Comparison of ENCODE assay signal across 8 cellular contexts in the genomic region with DNA sequence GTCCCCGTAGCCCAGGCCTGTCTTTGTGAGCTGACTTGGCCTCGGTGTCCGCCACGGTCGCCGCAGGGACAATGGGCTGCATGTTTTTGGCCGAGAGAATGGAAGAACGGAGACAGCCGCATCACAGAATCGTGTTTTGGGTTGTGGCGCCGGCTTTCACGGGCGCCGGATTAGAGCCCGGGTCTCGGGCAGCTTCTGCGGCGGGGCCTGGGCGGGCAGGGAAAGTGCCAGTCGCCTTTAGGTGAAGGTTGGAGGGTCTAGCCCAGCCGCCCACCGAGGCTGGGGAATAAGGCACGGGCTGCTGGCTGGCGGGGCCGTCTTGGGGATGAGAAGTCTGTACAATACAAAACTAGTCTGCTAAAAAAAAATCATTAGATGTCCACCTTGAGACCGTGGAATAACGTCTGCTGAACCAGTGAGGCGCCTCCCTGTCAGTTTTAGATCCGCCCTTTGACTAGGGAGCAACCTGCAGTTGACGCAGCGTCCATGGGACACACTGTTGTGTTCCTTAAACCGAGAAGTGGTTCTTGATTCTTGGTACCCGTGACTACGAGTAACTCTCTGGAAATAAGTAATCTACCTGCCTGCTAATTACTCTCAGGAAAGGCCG. TPM values are rescaled to one million over a fixed set of nuclear protein-coding genes. Genes with fewer than 3 reads are reported as not detected.
A peak's percentile ranks its signal among the peaks of the same experiment; 100 is the strongest.
DNase-seq lines count a peak whose midpoint lies in the region; ATAC-seq, FAIRE-seq and TF ChIP-seq lines count a peak whose summit lies in the region.

No MANE protein-coding gene starts in this region.

- peak overlapping the region; percentile 78 for H3K9ac ChIP-seq in mucosa of stomach (ENCODE audit: low read length)

- WGBS in A549 (ENCODE audit: missing lambda C conversion rate) = under 1% methylated on average over 30 of the region's 36 CpGs

- no peak for TF ChIP-seq CTCF in A549 (IDR thresholded peaks at IDR 0.05)

- no peak for TF ChIP-seq RAD21 in A549 (conservative IDR thresholded peaks at IDR 0.05 in 1 of 2, IDR thresholded peaks at IDR 0.05 in 1 of 2)

- DNase-seq in A549 (ENCODE audit: low read depth in 1 of 2, low spot score in 1 of 2) = peak; percentile 41 to 55
- peak; percentile 24 to 40 for DNase-seq in NCI-H524 (lab: John Stamatoyannopoulos, UW)
- DNase-seq in activated CD8-positive, alpha-beta memory T cell treated with anti-CD3 and anti-CD28 coated beads, Interleukin-2, amount 10 ng/mL, durations not matched to agents 7 days and 5 days = peak; percentile 69
- no peak for DNase-seq in epithelial cell of prostate (ENCODE audit: low read depth, low spot score)
- peak; percentile 46 for DNase-seq in stimulated activated naive B cell treated with anti-CD40 and anti-IgM and Interleukin-4, amounts not matched to agents 10 μg/mL and 1 μg/mL and 100 μg/mL, for 72 hours

- H3K4me1 ChIP-seq in A549 (peaks cover 29% of the 10 kb centered on the region; the same call in 2 of the 3 replicates), mucosa of stomach (ENCODE audit: control insufficient read depth, insufficient read depth, low read length) (peaks cover 7% of the 10 kb centered on the region)

- ATAC-seq in A549 (peak; percentile 61 to 64), GM18511 (IDR thresholded peaks at IDR 0.05; ENCODE audit: unreplicated experiment) (peak; percentile 31), HG03066 (IDR thresholded peaks at IDR 0.05; ENCODE audit: low read depth, unreplicated experiment) (peak; percentile 26)
- peak; percentile 8 for ATAC-seq in activated CD8-positive, alpha-beta memory T cell treated with anti-CD3 and anti-CD28 coated beads, Interleukin-2, amount 10 ng/mL, durations not matched to agents 7 days and 5 days
- ATAC-seq in stimulated activated naive B cell treated with anti-CD40 and anti-IgM and Interleukin-4, amounts not matched to agents 10 μg/mL and 1 μg/mL and 100 μg/mL, for 72 hours (replicated peaks) = peak; percentile 19 to 26

- peak overlapping the region; percentile 78 for H3K4me2 ChIP-seq in A549

- H3K4me3 Mint-ChIP-seq in activated CD8-positive, alpha-beta memory T cell treated with anti-CD3 and anti-CD28 coated beads, Interleukin-2, amount 10 ng/mL, durations not matched to agents 7 days and 5 days = peak overlapping the region; percentile 98
- peak overlapping the region; percentile 96 to 97 for H3K4me3 Mint-ChIP-seq in stimulated activated naive B cell treated with anti-CD40 and anti-IgM and Interleukin-4, amounts not matched to agents 10 μg/mL and 1 μg/mL and 100 μg/mL, for 72 hours

- H3K4me3 ChIP-seq in A549 = peak overlapping the region; percentile 70
- peak overlapping the region; percentile 57 for H3K4me3 ChIP-seq in mucosa of stomach (ENCODE audit: low read length)

- H3K9me3 Mint-ChIP-seq in activated CD8-positive, alpha-beta memory T cell treated with anti-CD3 and anti-CD28 coated beads, Interleukin-2, amount 10 ng/mL, durations not matched to agents 7 days and 5 days (ENCODE audit: low read depth) = no peaks in the 10 kb centered on the region
- no peaks in the 10 kb centered on the region for H3K9me3 Mint-ChIP-seq in stimulated activated naive B cell treated with anti-CD40 and anti-IgM and Interleukin-4, amounts not matched to agents 10 μg/mL and 1 μg/mL and 100 μg/mL, for 72 hours

- POLR2A ChIA-PET in A549 (lab: Yijun Ruan, JAX) = interaction anchor here (0.6 to 1.5 kb wide), 6 partner anchors 8 to 827 kb away, joined by 3 to 18 read pairs (median 4); a partner anchor contains a TSS

- no peaks in the 10 kb centered on the region for H3K36me3 ChIP-seq in mucosa of stomach (ENCODE audit: control insufficient read depth, insufficient read depth, low read length)

- H3K27ac Mint-ChIP-seq in activated CD8-positive, alpha-beta memory T cell treated with anti-CD3 and anti-CD28 coated beads, Interleukin-2, amount 10 ng/mL, durations not matched to agents 7 days and 5 days = peak overlapping the region; percentile 99
- H3K27ac Mint-ChIP-seq in stimulated activated naive B cell treated with anti-CD40 and anti-IgM and Interleukin-4, amounts not matched to agents 10 μg/mL and 1 μg/mL and 100 μg/mL, for 72 hours = peak overlapping the region; percentile 100

- no peaks in the 10 kb centered on the region for H3K27me3 Mint-ChIP-seq in activated CD8-positive, alpha-beta memory T cell treated with anti-CD3 and anti-CD28 coated beads, Interleukin-2, amount 10 ng/mL, durations not matched to agents 7 days and 5 days
- no peaks in the 10 kb centered on the region for H3K27me3 Mint-ChIP-seq in stimulated activated naive B cell treated with anti-CD40 and anti-IgM and Interleukin-4, amounts not matched to agents 10 μg/mL and 1 μg/mL and 100 μg/mL, for 72 hours

- H3K27me3 ChIP-seq in mucosa of stomach (ENCODE audit: control insufficient read depth, insufficient read depth, low read length) = no peaks in the 10 kb centered on the region

- H3K36me3 Mint-ChIP-seq in activated CD8-positive, alpha-beta memory T cell treated with anti-CD3 and anti-CD28 coated beads, Interleukin-2, amount 10 ng/mL, durations not matched to agents 7 days and 5 days = peaks cover 39% of the 10 kb centered on the region
- H3K36me3 Mint-ChIP-seq in stimulated activated naive B cell treated with anti-CD40 and anti-IgM and Interleukin-4, amounts not matched to agents 10 μg/mL and 1 μg/mL and 100 μg/mL, for 72 hours = peaks cover 5 to 31% of the 10 kb centered on the region in 2 donors

- FAIRE-seq in A549 (lab: Jason Lieb, UNC) = no peak

- no peak for TF ChIP-seq POLR2A in A549 (IDR thresholded peaks at IDR 0.05; ENCODE audit: low read length)

- H3K9me3 ChIP-seq in A549 (no peaks in the 10 kb centered on the region), mucosa of stomach (ENCODE audit: control insufficient read depth, low read length) (no peaks in the 10 kb centered on the region)

- peaks cover 44% of the 10 kb centered on the region for H3K4me1 Mint-ChIP-seq in activated CD8-positive, alpha-beta memory T cell treated with anti-CD3 and anti-CD28 coated beads, Interleukin-2, amount 10 ng/mL, durations not matched to agents 7 days and 5 days
- H3K4me1 Mint-ChIP-seq in stimulated activated naive B cell treated with anti-CD40 and anti-IgM and Interleukin-4, amounts not matched to agents 10 μg/mL and 1 μg/mL and 100 μg/mL, for 72 hours = peaks cover 10 to 24% of the 10 kb centered on the region in 2 donors

- CTCF ChIA-PET in A549 (lab: Yijun Ruan, JAX) = interaction anchor here (0.9 kb wide), 1 partner anchor 12 kb away, joined by 3 read pairs; no protein-coding TSS in a partner anchor
- CTCF ChIA-PET in activated CD8-positive, alpha-beta memory T cell treated with anti-CD3 and anti-CD28 coated beads, Interleukin-2, amount 10 ng/mL, durations not matched to agents 7 days and 5 days (lab: Charles Lee) = interaction anchor here (1.4 kb wide), 1 partner anchor 46 kb away, joined by 3 read pairs; no protein-coding TSS in a partner anchor

- no peak for TF ChIP-seq EP300 in A549 (IDR thresholded peaks at IDR 0.05)

- H3K27ac ChIP-seq in A549 = peak overlapping the region; percentile 77 to 96
- peak overlapping the region; percentile 86 for H3K27ac ChIP-seq in epithelial cell of prostate

TF ChIP-seq in A549, 52 proteins besides CTCF, POLR2A, EP300 and RAD21 (continues in another document):
- TF ChIP-seq EHF (CRISPR knock-in tag; IDR thresholded peaks at IDR 0.05) = no peak
- TF ChIP-seq, protein P1, sequence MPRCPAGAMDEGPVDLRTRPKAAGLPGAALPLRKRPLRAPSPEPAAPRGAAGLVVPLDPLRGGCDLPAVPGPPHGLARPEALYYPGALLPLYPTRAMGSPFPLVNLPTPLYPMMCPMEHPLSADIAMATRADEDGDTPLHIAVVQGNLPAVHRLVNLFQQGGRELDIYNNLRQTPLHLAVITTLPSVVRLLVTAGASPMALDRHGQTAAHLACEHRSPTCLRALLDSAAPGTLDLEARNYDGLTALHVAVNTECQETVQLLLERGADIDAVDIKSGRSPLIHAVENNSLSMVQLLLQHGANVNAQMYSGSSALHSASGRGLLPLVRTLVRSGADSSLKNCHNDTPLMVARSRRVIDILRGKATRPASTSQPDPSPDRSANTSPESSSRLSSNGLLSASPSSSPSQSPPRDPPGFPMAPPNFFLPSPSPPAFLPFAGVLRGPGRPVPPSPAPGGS (IDR thresholded peaks at IDR 0.05) = no peak
- TF ChIP-seq, protein P2, sequence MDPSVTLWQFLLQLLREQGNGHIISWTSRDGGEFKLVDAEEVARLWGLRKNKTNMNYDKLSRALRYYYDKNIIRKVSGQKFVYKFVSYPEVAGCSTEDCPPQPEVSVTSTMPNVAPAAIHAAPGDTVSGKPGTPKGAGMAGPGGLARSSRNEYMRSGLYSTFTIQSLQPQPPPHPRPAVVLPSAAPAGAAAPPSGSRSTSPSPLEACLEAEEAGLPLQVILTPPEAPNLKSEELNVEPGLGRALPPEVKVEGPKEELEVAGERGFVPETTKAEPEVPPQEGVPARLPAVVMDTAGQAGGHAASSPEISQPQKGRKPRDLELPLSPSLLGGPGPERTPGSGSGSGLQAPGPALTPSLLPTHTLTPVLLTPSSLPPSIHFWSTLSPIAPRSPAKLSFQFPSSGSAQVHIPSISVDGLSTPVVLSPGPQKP (IDR thresholded peaks at IDR 0.05; ENCODE audit: low read depth, low read length) = no peak

RNA-seq across cellular contexts. Expression of a gene that starts 0.6 kb away (rescaled TPM):
- polyA plus RNA-seq in A549 (2011; rRNA removed) (14.8 and 15.8 TPM in 2 replicates), A549 (2017; fragmentation: RNase III; extraction: RNeasy Plus Mini Kit Qiagen cat#74134 plus additional on column Dnase treatment) (13.5 to 16.2 TPM (median 14.5 TPM) in 3 replicates)
- polyA plus RNA-seq in A549 (2012; cell fraction: cytosol; rRNA removed) = 2.0 and 3.4 TPM in 2 replicates
- polyA plus RNA-seq in A549 (2012; cell fraction: nucleus; rRNA removed) = 2.1 and 2.2 TPM in 2 replicates
- 3.5 and 3.9 TPM in 2 replicates for polyA minus RNA-seq in A549 (2011; rRNA and poly(A)+ RNA removed)
- 10 to 100 TPM in 1 of 2 experiments, 1 to 10 TPM in 1; 5.5 to 11.5 TPM for total RNA-seq in activated CD8-positive, alpha-beta memory T cell treated with anti-CD3 and anti-CD28 coated beads, Interleukin-2, amount 10 ng/mL, durations not matched to agents 7 days and 5 days

RNA-seq across cellular contexts. Expression of a gene that starts 0.7 kb away (rescaled TPM):
- polyA plus RNA-seq in A549 (2011; rRNA removed) (21.7 and 27.4 TPM in 2 replicates), A549 (2017; fragmentation: RNase III; extraction: RNeasy Plus Mini Kit Qiagen cat#74134 plus additional on column Dnase treatment) (20.5 to 20.9 TPM (median 20.9 TPM) in 3 replicates)
- 4.8 and 5.7 TPM in 2 replicates for polyA plus RNA-seq in A549 (2012; cell fraction: cytosol; rRNA removed)
- polyA plus RNA-seq in A549 (2012; cell fraction: nucleus; rRNA removed) = 1.9 and 4.5 TPM in 2 replicates
- polyA minus RNA-seq in A549 (2011; rRNA and poly(A)+ RNA removed) = 7.4 and 9.2 TPM in 2 replicates
- total RNA-seq in activated CD8-positive, alpha-beta memory T cell treated with anti-CD3 and anti-CD28 coated beads, Interleukin-2, amount 10 ng/mL, durations not matched to agents 7 days and 5 days = 10 to 100 TPM; 27.2 to 28.6 TPM

RNA-seq across cellular contexts. Expression of a gene that starts 44.3 kb away (rescaled TPM):
- 22.6 and 29.6 TPM in 2 replicates for polyA plus RNA-seq in A549 (2011; rRNA removed)
- 2.7 and 2.9 TPM in 2 replicates for polyA plus RNA-seq in A549 (2012; cell fraction: cytosol; rRNA removed)
- 1.1 and 1.8 TPM in 2 replicates for polyA plus RNA-seq in A549 (2012; cell fraction: nucleus; rRNA removed)
- polyA plus RNA-seq in A549 (2017; fragmentation: RNase III; extraction: RNeasy Plus Mini Kit Qiagen cat#74134 plus additional on column Dnase treatment) = 12.3 to 16.1 TPM (median 15.5 TPM) in 3 replicates
- 7.8 and 8.8 TPM in 2 replicates for polyA minus RNA-seq in A549 (2011; rRNA and poly(A)+ RNA removed)
- 10 to 100 TPM; 12.0 to 13.8 TPM for total RNA-seq in activated CD8-positive, alpha-beta memory T cell treated with anti-CD3 and anti-CD28 coated beads, Interleukin-2, amount 10 ng/mL, durations not matched to agents 7 days and 5 days

Comparison
In these comparisons a context has a peak if more than half of its experiments do, and no peak if none do; other contexts are left out.
1. ATAC-seq: peak in every context shown above with its lines; median percentile 62 in A549; 31 in GM18511; 26 in HG03066; 22 in stimulated activated naive B cell treated with anti-CD40 and anti-IgM and Interleukin-4, amounts not matched to agents 10 μg/mL and 1 μg/mL and 100 μg/mL, for 72 hours; 8 in activated CD8-positive, alpha-beta memory T cell treated with anti-CD3 and anti-CD28 coated beads, Interleukin-2, amount 10 ng/mL, durations not matched to agents 7 days and 5 days.